Comparison of ENCODE assay signal across 2 cellular contexts in the genomic region with DNA sequence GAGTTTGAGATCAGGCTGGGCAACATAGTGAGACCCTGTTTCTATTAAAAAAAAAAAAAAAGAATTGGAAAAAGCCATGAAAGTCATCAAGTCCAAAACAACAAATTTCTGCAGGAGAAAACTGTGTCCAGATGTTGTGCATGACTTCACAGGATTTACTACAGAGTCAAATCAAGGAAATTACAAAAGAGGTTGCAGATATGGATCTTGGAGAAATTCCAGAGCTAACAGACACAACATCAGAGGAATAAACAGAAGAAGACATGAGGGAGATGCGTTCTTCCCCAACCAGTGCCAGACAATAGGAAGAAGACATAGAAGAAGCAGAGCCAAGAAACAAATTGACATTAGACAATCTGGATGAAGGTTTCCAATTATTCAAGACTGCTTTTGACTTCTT.
TF ChIP-seq lines count a peak whose summit lies in the region.

No MANE protein-coding gene starts in this region.

TF ChIP-seq in IMR-90, 13 proteins besides CTCF, POLR2A, EP300 and RAD21:
- TF ChIP-seq CEBPB (IDR thresholded peaks at IDR 0.05; ENCODE audit: low read depth, low read length) = no peak
- no peak for TF ChIP-seq MAZ (IDR thresholded peaks at IDR 0.05; ENCODE audit: borderline replicate concordance, low read depth, low read length)
- no peak for TF ChIP-seq ELK1 (IDR thresholded peaks at IDR 0.05; ENCODE audit: borderline replicate concordance, low read depth, low read length)
- no peak for TF ChIP-seq FOS (IDR thresholded peaks at IDR 0.05; ENCODE audit: low read depth, low read length)
- TF ChIP-seq, protein P1, sequence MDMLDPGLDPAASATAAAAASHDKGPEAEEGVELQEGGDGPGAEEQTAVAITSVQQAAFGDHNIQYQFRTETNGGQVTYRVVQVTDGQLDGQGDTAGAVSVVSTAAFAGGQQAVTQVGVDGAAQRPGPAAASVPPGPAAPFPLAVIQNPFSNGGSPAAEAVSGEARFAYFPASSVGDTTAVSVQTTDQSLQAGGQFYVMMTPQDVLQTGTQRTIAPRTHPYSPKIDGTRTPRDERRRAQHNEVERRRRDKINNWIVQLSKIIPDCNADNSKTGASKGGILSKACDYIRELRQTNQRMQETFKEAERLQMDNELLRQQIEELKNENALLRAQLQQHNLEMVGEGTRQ (IDR thresholded peaks at IDR 0.05; ENCODE audit: low read depth, low read length) = no peak
- TF ChIP-seq RCOR1 (IDR thresholded peaks at IDR 0.05; ENCODE audit: insufficient replicate concordance, low read length) = no peak
- TF ChIP-seq SMC3 (IDR thresholded peaks at IDR 0.05; ENCODE audit: low read depth, low read length) = no peak
- TF ChIP-seq NFE2L2 (IDR thresholded peaks at IDR 0.05; ENCODE audit: low read depth, low read length) = no peak
- no peak for TF ChIP-seq CHD1 (IDR thresholded peaks at IDR 0.05; ENCODE audit: low read depth, low read length)
- TF ChIP-seq MAFK (IDR thresholded peaks at IDR 0.05; ENCODE audit: low read depth, low read length) = no peak

TF ChIP-seq in endothelial cell of umbilical vein, 7 proteins besides CTCF, POLR2A, EP300 and RAD21:
- no peak for TF ChIP-seq GATA2 (IDR thresholded peaks at IDR 0.05; ENCODE audit: insufficient read depth, insufficient read length, low read depth, low read length)
- no peak for TF ChIP-seq MYC (IDR thresholded peaks at IDR 0.05; ENCODE audit: low read depth, low read length)
- TF ChIP-seq POLR2AphosphoS5 (IDR thresholded peaks at IDR 0.05; ENCODE audit: insufficient read depth, low read depth, low read length) = no peak
- TF ChIP-seq FOS (IDR thresholded peaks at IDR 0.05; ENCODE audit: borderline replicate concordance, insufficient read depth, low read length) = no peak
- TF ChIP-seq JUN (IDR thresholded peaks at IDR 0.05; ENCODE audit: borderline replicate concordance, insufficient read depth, insufficient read length, low read depth) = no peak
- TF ChIP-seq MAX (IDR thresholded peaks at IDR 0.05; ENCODE audit: insufficient read depth, insufficient read length) = no peak
- no peak for TF ChIP-seq EZH2 (IDR thresholded peaks at IDR 0.05; ENCODE audit: borderline replicate concordance, low read depth, low read length, severe bottlenecking)
